In genomic region chr19:40777795-40778044, GRCh38 we compare ENCODE assay signal across 8 cellular contexts. TPM values are rescaled to one million over a fixed set of nuclear protein-coding genes. Genes with fewer than 3 reads are reported as not detected.
DNase-seq lines count a peak whose midpoint lies in the region; ATAC-seq and TF ChIP-seq lines count a peak whose summit lies in the region.

No MANE protein-coding gene starts in this region.

- peaks cover 15% of the 10 kb centered on the region for H3K36me3 Mint-ChIP-seq in activated T-cell treated with anti-CD3 and anti-CD28 coated beads, Interleukin-2, amount 50 U/mL, for 24 hours (ENCODE audit: low read depth)
- peaks cover 11% of the 10 kb centered on the region for H3K36me3 Mint-ChIP-seq in activated naive CD8-positive, alpha-beta T cell treated with anti-CD3 and anti-CD28 coated beads, Interleukin-2, amount 50 U/mL, for 24 hours (ENCODE audit: low read depth)

- H3K4me3 Mint-ChIP-seq in activated T-cell treated with anti-CD3 and anti-CD28 coated beads, Interleukin-2, amount 50 U/mL, for 24 hours = peak overlapping the region; percentile 87
- H3K4me3 Mint-ChIP-seq in activated naive CD8-positive, alpha-beta T cell treated with anti-CD3 and anti-CD28 coated beads, Interleukin-2, amount 50 U/mL, for 24 hours = peak overlapping the region; percentile 90

- H3K27me3 Mint-ChIP-seq in activated T-cell treated with anti-CD3 and anti-CD28 coated beads, Interleukin-2, amount 50 U/mL, for 24 hours = no peaks in the 10 kb centered on the region
- no peaks in the 10 kb centered on the region for H3K27me3 Mint-ChIP-seq in activated naive CD8-positive, alpha-beta T cell treated with anti-CD3 and anti-CD28 coated beads, Interleukin-2, amount 50 U/mL, for 24 hours

- H3K36me3 ChIP-seq in thoracic aorta = no peaks in the 10 kb centered on the region

- no peak for DNase-seq in activated T-cell treated with anti-CD3 and anti-CD28 coated beads, Interleukin-2, amount 50 U/mL, for 24 hours
- DNase-seq in activated T-cell treated with anti-CD3 and anti-CD28 coated beads, Interleukin-2, amount 50 U/mL, for 48 hours = no peak
- DNase-seq in activated naive CD8-positive, alpha-beta T cell treated with anti-CD3 and anti-CD28 coated beads, Interleukin-2, amount 50 U/mL, for 24 hours = no peak
- DNase-seq in thoracic aorta (ENCODE audit: low spot score) (no peak), SW 1271 (lab: John Stamatoyannopoulos, UW) (no peak), T-helper 9 cell (no peak)
- no peak for DNase-seq in stimulated activated CD4-positive, alpha-beta T cell treated with anti-CD3 and anti-CD28 coated beads, Interleukin-1b, Interleukin-23, amount 100 ng/mL, for 48 hours

- H3K4me3 ChIP-seq in thoracic aorta = peak overlapping the region; percentile 70

- H3K4me1 ChIP-seq in thoracic aorta (ENCODE audit: control insufficient read depth in 1 of 2, low read depth in 2 of 2) = peaks cover 13 to 23% of the 10 kb centered on the region in 2 donors

- TF ChIP-seq CTCF in thoracic aorta (IDR thresholded peaks at IDR 0.05) = no peak

- ATAC-seq in activated naive CD8-positive, alpha-beta T cell treated with anti-CD3 and anti-CD28 coated beads, Interleukin-2, amount 50 U/mL, for 24 hours = no peak
- ATAC-seq in thoracic aorta (ENCODE audit: insufficient number of reproducible peaks, low FRiP score, low read depth) = no peak

- H3K9me3 Mint-ChIP-seq in activated T-cell treated with anti-CD3 and anti-CD28 coated beads, Interleukin-2, amount 50 U/mL, for 24 hours = no peaks in the 10 kb centered on the region
- H3K9me3 Mint-ChIP-seq in activated naive CD8-positive, alpha-beta T cell treated with anti-CD3 and anti-CD28 coated beads, Interleukin-2, amount 50 U/mL, for 24 hours = no peaks in the 10 kb centered on the region

- H3K9me3 ChIP-seq in thoracic aorta = no peaks in the 10 kb centered on the region

- H3K4me1 Mint-ChIP-seq in activated T-cell treated with anti-CD3 and anti-CD28 coated beads, Interleukin-2, amount 50 U/mL, for 24 hours (ENCODE audit: low read depth) = peaks cover 58% of the 10 kb centered on the region
- peaks cover 62% of the 10 kb centered on the region for H3K4me1 Mint-ChIP-seq in activated naive CD8-positive, alpha-beta T cell treated with anti-CD3 and anti-CD28 coated beads, Interleukin-2, amount 50 U/mL, for 24 hours

- H3K27ac ChIP-seq in layer of hippocampus (ENCODE audit: low read depth, low read length) (peak overlapping the region; percentile 98), thoracic aorta (peak overlapping the region; percentile 87 to 99)

- H3K27ac Mint-ChIP-seq in activated T-cell treated with anti-CD3 and anti-CD28 coated beads, Interleukin-2, amount 50 U/mL, for 24 hours = peak overlapping the region; percentile 97
- peak overlapping the region; percentile 98 for H3K27ac Mint-ChIP-seq in activated naive CD8-positive, alpha-beta T cell treated with anti-CD3 and anti-CD28 coated beads, Interleukin-2, amount 50 U/mL, for 24 hours

- H3K27me3 ChIP-seq in layer of hippocampus (ENCODE audit: control insufficient read depth, insufficient read depth, low read length) (no peaks in the 10 kb centered on the region), thoracic aorta (replicated peaks; ENCODE audit: insufficient read depth) (no peaks in the 10 kb centered on the region)

RNA-seq across cellular contexts. Expression of gene RAB4B, which starts 0.3 kb away (rescaled TPM):
- total RNA-seq in thoracic aorta = 10 to 100 TPM; 37.9 to 38.2 TPM

RNA-seq across cellular contexts. Expression of gene MIA, which starts 2.4 kb away (rescaled TPM):
- total RNA-seq in thoracic aorta = not detected

RNA-seq across cellular contexts. Expression of gene EGLN2, which starts 21.3 kb away (rescaled TPM):
- 100 to 1,000 TPM; 113 to 127 TPM for total RNA-seq in thoracic aorta

RNA-seq across cellular contexts. Expression of gene SNRPA, which starts 26.7 kb away (rescaled TPM):
- total RNA-seq in thoracic aorta = 100 to 1,000 TPM in 1 of 2 donors, 10 to 100 TPM in 1; 40.4 to 107 TPM

RNA-seq across cellular contexts. Expression of gene ACTMAP, which starts 27.4 kb away (rescaled TPM):
- 1 to 10 TPM in 1 of 2 donors, under 1 TPM in 1; 0.68 to 1.1 TPM for total RNA-seq in thoracic aorta
